ENCODE assay signal across 8 cellular contexts in genomic region chr14:34722723-34723545, GRCh38. TPM values are rescaled to one million over a fixed set of nuclear protein-coding genes. Genes with fewer than 3 reads are reported as not detected.
DNase-seq lines count a peak whose midpoint lies in the region; ATAC-seq and TF ChIP-seq lines count a peak whose summit lies in the region.

No MANE protein-coding gene starts in this region.

- no peak overlapping the region for H2BK12ac ChIP-seq in H9 (ENCODE audit: insufficient read length, low read depth, low read length)

- WGBS in H9 (ENCODE audit: extremely low coverage, insufficient read length, low lambda C conversion rate) = no CpG with 5 or more reads among the region's 10 CpGs

- H3K36me3 Mint-ChIP-seq in H9 (ENCODE audit: insufficient read depth in 1 of 3, low read depth in 3 of 3) (no peaks in the 10 kb centered on the region), nephron progenitor cell (ENCODE audit: low read depth) (no peaks in the 10 kb centered on the region)
- H3K36me3 Mint-ChIP-seq in activated T-cell treated with anti-CD3 and anti-CD28 coated beads, Interleukin-2, amount 50 U/mL, for 4 hours (ENCODE audit: insufficient read depth) = no peaks in the 10 kb centered on the region

- H3K27me3 Mint-ChIP-seq in H9 (ENCODE audit: low read depth) (no peaks in the 10 kb centered on the region), nephron progenitor cell (ENCODE audit: low read depth, poor library complexity) (peaks cover 10% of the 10 kb centered on the region)
- H3K27me3 Mint-ChIP-seq in activated T-cell treated with anti-CD3 and anti-CD28 coated beads, Interleukin-2, amount 50 U/mL, for 4 hours (ENCODE audit: low read depth) = no peaks in the 10 kb centered on the region

- H3K23ac ChIP-seq in H9 (ENCODE audit: insufficient read length, low read depth, low read length) = no peak overlapping the region

- H4K5ac ChIP-seq in H9 (ENCODE audit: insufficient read length, low read depth, low read length) = no peak overlapping the region

- H3K9me3 Mint-ChIP-seq in H9 = no peaks in the 10 kb centered on the region
- H3K9me3 Mint-ChIP-seq in activated T-cell treated with anti-CD3 and anti-CD28 coated beads, Interleukin-2, amount 50 U/mL, for 4 hours = no peaks in the 10 kb centered on the region
- no peaks in the 10 kb centered on the region for H3K9me3 Mint-ChIP-seq in nephron progenitor cell

- H3K4me1 Mint-ChIP-seq in H9 (peaks cover 7% of the 10 kb centered on the region in 2 experiments), nephron progenitor cell (peaks cover 16% of the 10 kb centered on the region)
- peaks cover 6% of the 10 kb centered on the region for H3K4me1 Mint-ChIP-seq in activated T-cell treated with anti-CD3 and anti-CD28 coated beads, Interleukin-2, amount 50 U/mL, for 4 hours (ENCODE audit: low read depth)

- no peak overlapping the region for H2BK15ac ChIP-seq in H9 (ENCODE audit: low read depth, low read length)

- no peaks in the 10 kb centered on the region for H3K23me2 ChIP-seq in H9 (ENCODE audit: insufficient read length, low read depth, low read length, poor library complexity, severe bottlenecking)

- no peak overlapping the region for H2AK5ac ChIP-seq in H9 (ENCODE audit: insufficient read length, low read length)

- no peaks in the 10 kb centered on the region for H4K20me1 ChIP-seq in H9 (ENCODE audit: control insufficient read depth, insufficient read depth, insufficient read length)

- H3K4me1 ChIP-seq in H9 (ENCODE audit: insufficient read depth, low read length) = no peaks in the 10 kb centered on the region
- H3K4me1 ChIP-seq in upper lobe of right lung = peaks cover 2% of the 10 kb centered on the region

- intact Hi-C loops in upper lobe of right lung (cut with DNase I) = loop anchor here (5.0 kb wide), 1 partner anchor 51 kb away; no protein-coding TSS in a partner anchor

- H3K79me1 ChIP-seq in H9 (ENCODE audit: insufficient read depth, low read depth, low read length, poor library complexity, severe bottlenecking) = no peaks in the 10 kb centered on the region

- H3K79me2 ChIP-seq in H9 (ENCODE audit: insufficient read depth, low read length) = no peaks in the 10 kb centered on the region

- no peak overlapping the region for H3K27ac ChIP-seq in H9 (ENCODE audit: insufficient read length, low read depth, low read length)
- no peak overlapping the region for H3K27ac ChIP-seq in upper lobe of right lung

- no peak for ATAC-seq in activated T-cell treated with anti-CD3 and anti-CD28 coated beads, Interleukin-2, amount 50 U/mL, for 4 hours
- ATAC-seq in upper lobe of right lung (peak; percentile 86), HG03457 (IDR thresholded peaks at IDR 0.05; ENCODE audit: unreplicated experiment) (no peak)

- no peak overlapping the region for H2AFZ ChIP-seq in H9 (ENCODE audit: low read length)

- no peak overlapping the region for H2BK5ac ChIP-seq in H9 (ENCODE audit: insufficient read length, low read length)

- H3K9ac ChIP-seq in H9 (ENCODE audit: extremely low read depth, insufficient read length, low read length) = no peak overlapping the region

- TF ChIP-seq CTCF in H9 (conservative IDR thresholded peaks at IDR 0.05) (peak; percentile 84), fibroblast of pulmonary artery (IDR thresholded peaks at IDR 0.05; ENCODE audit: low read length, missing control alignments) (peak; percentile 80), nephron progenitor cell (IDR thresholded peaks at IDR 0.05) (peak; percentile 88), upper lobe of right lung (IDR thresholded peaks at IDR 0.05) (peak; percentile 83)

- peak overlapping the region in 1 of 3 experiments; percentile 40; a peak in 2 of 7 replicates for H3K27ac Mint-ChIP-seq in H9
- no peak overlapping the region for H3K27ac Mint-ChIP-seq in nephron progenitor cell

- H3K4me3 Mint-ChIP-seq in H9 = no peak overlapping the region
- H3K4me3 Mint-ChIP-seq in activated T-cell treated with anti-CD3 and anti-CD28 coated beads, Interleukin-2, amount 50 U/mL, for 4 hours = no peak overlapping the region
- H3K4me3 Mint-ChIP-seq in nephron progenitor cell = no peak overlapping the region

- H3K4me3 ChIP-seq in fibroblast of pulmonary artery (replicated peaks; ENCODE audit: low read depth, low read length) (no peak overlapping the region), upper lobe of right lung (no peak overlapping the region)

- H3K36me3 ChIP-seq in upper lobe of right lung = no peaks in the 10 kb centered on the region

- H3K27me3 ChIP-seq in H9 (ENCODE audit: insufficient read depth, low read length) (no peaks in the 10 kb centered on the region), upper lobe of right lung (no peaks in the 10 kb centered on the region)

- no peak overlapping the region for H3K56ac ChIP-seq in H9 (ENCODE audit: insufficient read length, low read depth, low read length)

- H3K18ac ChIP-seq in H9 (ENCODE audit: insufficient read length, low read depth, low read length) = no peak overlapping the region

- H3T11ph ChIP-seq in H9 (ENCODE audit: low read length) = no peak overlapping the region

- no peak overlapping the region for H3K14ac ChIP-seq in H9 (ENCODE audit: insufficient read depth, low read length)

- H3K9me3 ChIP-seq in H9 (ENCODE audit: control insufficient read depth, low read depth, low read length) (no peaks in the 10 kb centered on the region), upper lobe of right lung (no peaks in the 10 kb centered on the region)

- H2BK20ac ChIP-seq in H9 (ENCODE audit: low read depth, low read length, poor library complexity, severe bottlenecking) = no peak overlapping the region

- no peak overlapping the region for H3K4ac ChIP-seq in H9 (ENCODE audit: low read depth, low read length)

- no peak overlapping the region for H4K8ac ChIP-seq in H9 (replicated peaks; ENCODE audit: insufficient read length, low read depth, low read length)

- H4K91ac ChIP-seq in H9 (ENCODE audit: insufficient read length, low read depth, low read length) = no peak overlapping the region

- no peak overlapping the region for H2BK120ac ChIP-seq in H9 (ENCODE audit: low read depth, low read length, poor library complexity, severe bottlenecking)

- DNase-seq in CD1c-positive myeloid dendritic cell (ENCODE audit: extremely low spot score) = peak; percentile 68
- peak; percentile 41 for DNase-seq in H9
- peak; percentile 25 to 57 for DNase-seq in NCI-H526 (lab: John Stamatoyannopoulos, UW)
- DNase-seq in activated T-cell treated with anti-CD3 and anti-CD28 coated beads, Interleukin-2, amount 50 U/mL, for 4 hours = peak; percentile 20
- DNase-seq in fibroblast of pulmonary artery (ENCODE audit: low read depth) = peak; percentile 73
- DNase-seq in nephron progenitor cell = peak; percentile 43
- DNase-seq in upper lobe of right lung = no peak

- H3K4me2 ChIP-seq in H9 (ENCODE audit: insufficient read depth, insufficient read length, low read length) = no peak overlapping the region

RNA-seq across cellular contexts. Expression of gene CFL2, which starts 8.5 kb away (rescaled TPM):
- total RNA-seq in H9 (2021) (13.9 and 14.2 TPM in 2 replicates), upper lobe of right lung (56.5 TPM)
- total RNA-seq in activated T-cell treated with anti-CD3 and anti-CD28 coated beads, Interleukin-2, amount 50 U/mL, for 4 hours = 10 to 100 TPM in 1 of 3 donors, 1 to 10 TPM in 2; 5.8 to 11.0 (median 6.9) TPM
